ENCODE assay signal across 2 cellular contexts in genomic region chr2:9240745-9241144, GRCh38.
TF ChIP-seq lines count a peak whose summit lies in the region.

No MANE protein-coding gene starts in this region.

TF ChIP-seq in K562, 482 proteins besides CTCF, POLR2A, EP300 and RAD21:
- TF ChIP-seq NKRF (IDR thresholded peaks at IDR 0.05; ENCODE audit: borderline replicate concordance) (no peak), JUND (IDR thresholded peaks at IDR 0.05; ENCODE audit: borderline replicate concordance, low read depth, low read length) (peak; percentile 23; the same call in 1 of the 2 replicates), JUND (tag; IDR thresholded peaks at IDR 0.05; ENCODE audit: borderline replicate concordance, low read depth, low read length) (no peak), ATF3 (IDR thresholded peaks at IDR 0.05) (0 out of 2 replicates have a peak, but pooled peaks have one; percentile 11), ATF3 (CRISPR knock-in tag; conservative IDR thresholded peaks at IDR 0.05) (no peak), EGR1 (conservative IDR thresholded peaks at IDR 0.05) (peak; percentile 38; the same call in 1 of the 2 replicates), ARID4B (CRISPR knock-in tag; IDR thresholded peaks at IDR 0.05) (no peak), PREB (CRISPR knock-in tag; IDR thresholded peaks at IDR 0.05) (no peak), FOSL1 (tag; conservative IDR thresholded peaks at IDR 0.05) (0 out of 2 replicates have a peak, but pooled peaks have one; percentile 20), SOX6 (IDR thresholded peaks at IDR 0.05) (0 out of 2 replicates have a peak, but pooled peaks have one; percentile 13)

TF ChIP-seq in HepG2, 621 proteins besides CTCF, POLR2A, EP300 and RAD21:
- TF ChIP-seq FOSL2 (CRISPR knock-in tag; IDR thresholded peaks at IDR 0.05) (peak; percentile 58), ZNF724P (CRISPR knock-in tag; IDR thresholded peaks at IDR 0.05; ENCODE audit: borderline replicate concordance) (no peak), ZNF740 (CRISPR knock-in tag; IDR thresholded peaks at IDR 0.05) (no peak), TFDP1 (CRISPR knock-in tag; IDR thresholded peaks at IDR 0.05; ENCODE audit: borderline replicate concordance) (no peak), ZBTB33 (CRISPR knock-in tag; IDR thresholded peaks at IDR 0.05) (peak; percentile 89)
